ENCODE assay signal across 9 cellular contexts in the genomic region with DNA sequence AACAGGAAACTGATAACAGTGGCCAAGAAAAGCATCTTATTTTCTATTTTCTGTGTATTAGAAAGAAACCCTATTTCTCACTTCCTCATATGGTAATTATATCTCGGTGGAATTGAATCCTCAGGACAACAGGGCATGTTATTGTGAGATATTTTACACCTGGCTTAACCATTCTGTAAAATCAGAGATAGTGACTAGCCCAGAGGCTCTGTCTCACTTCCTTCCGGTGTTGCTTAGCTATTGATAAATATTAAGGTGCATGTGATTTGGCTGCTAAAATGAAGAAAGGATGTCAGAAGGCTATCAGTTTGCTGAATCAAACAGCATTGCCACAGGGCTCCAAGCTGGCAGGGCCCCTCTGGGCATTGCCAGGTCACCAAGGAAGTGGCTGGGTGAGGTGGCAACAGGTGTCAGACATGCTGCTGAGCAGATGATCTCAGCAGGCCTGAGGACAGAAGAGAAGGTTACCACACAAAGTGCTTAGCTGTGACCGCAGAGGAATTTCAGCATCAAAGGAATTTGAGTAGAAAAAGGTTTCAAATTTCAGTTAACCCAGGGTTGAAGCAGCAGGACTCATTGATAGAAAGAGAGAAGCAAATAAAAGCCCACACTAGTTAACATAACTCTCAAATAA.
DNase-seq lines count a peak whose midpoint lies in the region; ATAC-seq and TF ChIP-seq lines count a peak whose summit lies in the region.
"Had no signal": no experiment of that assay in that cellular context is flagged by ENCODE, and none has a peak within 500 bp of the region (broad histone marks: within the 10 kb centered on the region; RNA-seq: fewer than 3 reads in every experiment).

No MANE protein-coding gene starts in this region.

- 1 to 19% (median 6%) methylated on average over 3 of the region's 3 CpGs for WGBS in psoas muscle, 3 donors

- H3K27ac ChIP-seq in psoas muscle = peak overlapping the region; percentile 86

- H3K27me3 Mint-ChIP-seq in activated naive CD8-positive, alpha-beta T cell treated with anti-CD3 and anti-CD28 coated beads, Interleukin-2, amount 50 U/mL, for 24 hours = no peaks in the 10 kb centered on the region
- H3K27me3 Mint-ChIP-seq in activated naive CD8-positive, alpha-beta T cell treated with anti-CD3 and anti-CD28 coated beads for 36 hours = peaks cover 3% of the 10 kb centered on the region
- H3K27me3 Mint-ChIP-seq: brain had no signal

- H3K9ac ChIP-seq in Loucy (ENCODE audit: low read depth, low read length, poor library complexity, severe bottlenecking) = no peak overlapping the region

- H3K4me3 ChIP-seq in Loucy (ENCODE audit: low read length, poor library complexity, severe bottlenecking) = peak overlapping the region; percentile 21
- no peak overlapping the region for H3K4me3 ChIP-seq in psoas muscle

- H3K27ac Mint-ChIP-seq in activated naive CD8-positive, alpha-beta T cell treated with anti-CD3 and anti-CD28 coated beads, Interleukin-2, amount 50 U/mL, for 24 hours = no peak overlapping the region
- H3K27ac Mint-ChIP-seq in activated naive CD8-positive, alpha-beta T cell treated with anti-CD3 and anti-CD28 coated beads for 36 hours = no peak overlapping the region

- no peak overlapping the region for H2AFZ ChIP-seq in Loucy (ENCODE audit: low read length)

- TF ChIP-seq CTCF in Loucy (conservative IDR thresholded peaks at IDR 0.05; ENCODE audit: low read length) (no peak), psoas muscle (IDR thresholded peaks at IDR 0.05) (no peak)

- peaks cover 29% of the 10 kb centered on the region for H3K4me1 ChIP-seq in Loucy (ENCODE audit: insufficient read depth, low read length, poor library complexity, severe bottlenecking)
- H3K4me1 ChIP-seq in psoas muscle = peaks cover 45% of the 10 kb centered on the region

- peak overlapping the region; percentile 53 for H3K4me2 ChIP-seq in Loucy (ENCODE audit: low read depth, low read length, poor library complexity, severe bottlenecking)

- no peaks in the 10 kb centered on the region for H3F3A ChIP-seq in Loucy (ENCODE audit: low read depth)

- peak; percentile 72 for ATAC-seq in activated naive CD8-positive, alpha-beta T cell treated with anti-CD3 and anti-CD28 coated beads, Interleukin-2, amount 50 U/mL, for 24 hours
- ATAC-seq in HG02571 (IDR thresholded peaks at IDR 0.05; ENCODE audit: unreplicated experiment) (peak; percentile 89), psoas muscle (peak; percentile 89 to 93 (median 90))

- H3K79me2 ChIP-seq in Loucy (ENCODE audit: insufficient read depth, low read length) = no peaks in the 10 kb centered on the region

- peaks cover 16% of the 10 kb centered on the region for H3K4me1 Mint-ChIP-seq in activated naive CD8-positive, alpha-beta T cell treated with anti-CD3 and anti-CD28 coated beads, Interleukin-2, amount 50 U/mL, for 24 hours
- no peaks in the 10 kb centered on the region for H3K4me1 Mint-ChIP-seq in activated naive CD8-positive, alpha-beta T cell treated with anti-CD3 and anti-CD28 coated beads for 36 hours

- H3K27me3 ChIP-seq in Loucy (ENCODE audit: insufficient read depth, low read length, poor library complexity, severe bottlenecking) = no peaks in the 10 kb centered on the region
- no peaks in the 10 kb centered on the region for H3K27me3 ChIP-seq in psoas muscle (ENCODE audit: insufficient read depth in 3 of 3, low read length in 2 of 3)

- H3K36me3 ChIP-seq in Loucy (ENCODE audit: insufficient read depth, low read length) = no peaks in the 10 kb centered on the region
- H3K36me3 ChIP-seq in psoas muscle (ENCODE audit: insufficient read depth in 1 of 2, low read depth in 1 of 2) = peaks cover 5 to 6% of the 10 kb centered on the region in 2 donors

- no peaks in the 10 kb centered on the region for H3K9me2 ChIP-seq in Loucy (replicated peaks; ENCODE audit: low read depth, low read length)

- no peak overlapping the region for H3K4me3 Mint-ChIP-seq in activated naive CD8-positive, alpha-beta T cell treated with anti-CD3 and anti-CD28 coated beads, Interleukin-2, amount 50 U/mL, for 24 hours
- H3K4me3 Mint-ChIP-seq in activated naive CD8-positive, alpha-beta T cell treated with anti-CD3 and anti-CD28 coated beads for 36 hours = no peak overlapping the region
- H3K4me3 Mint-ChIP-seq: brain had no signal

- H4K20me1 ChIP-seq in Loucy (ENCODE audit: insufficient read depth, low read length, poor library complexity, severe bottlenecking) = no peaks in the 10 kb centered on the region

- H3K9me3 ChIP-seq in Loucy (ENCODE audit: insufficient read depth, low read depth, low read length) (no peaks in the 10 kb centered on the region), psoas muscle (no peaks in the 10 kb centered on the region)

- intact Hi-C loops in psoas muscle (cut with DNase I) = loop anchor here in 1 of 2 donors (5.0 kb wide), 1 partner anchor 1331 kb away; no protein-coding TSS in a partner anchor

- DNase-seq in activated naive CD8-positive, alpha-beta T cell treated with anti-CD3 and anti-CD28 coated beads, Interleukin-2, amount 50 U/mL, for 24 hours = peak; percentile 22
- DNase-seq in activated naive CD8-positive, alpha-beta T cell treated with anti-CD3 and anti-CD28 coated beads for 36 hours = no peak
- DNase-seq in dermis microvascular lymphatic vessel endothelial cell (ENCODE audit: low read depth in 2 of 2) (peak; percentile 81 to 94), psoas muscle (peak; percentile 79 to 92), NOMO-1 treated with dmso at 0.1 percent for 144 hours (lab: John Stamatoyannopoulos, UW; ENCODE audit: unreplicated experiment) (no peak), AG08395 (ENCODE audit: low spot score) (no peak)

- no peaks in the 10 kb centered on the region for H3K9me3 Mint-ChIP-seq in activated naive CD8-positive, alpha-beta T cell treated with anti-CD3 and anti-CD28 coated beads, Interleukin-2, amount 50 U/mL, for 24 hours
- no peaks in the 10 kb centered on the region for H3K9me3 Mint-ChIP-seq in activated naive CD8-positive, alpha-beta T cell treated with anti-CD3 and anti-CD28 coated beads for 36 hours

- H3K36me3 Mint-ChIP-seq in activated naive CD8-positive, alpha-beta T cell treated with anti-CD3 and anti-CD28 coated beads, Interleukin-2, amount 50 U/mL, for 24 hours (ENCODE audit: low read depth) = no peaks in the 10 kb centered on the region
- H3K36me3 Mint-ChIP-seq in activated naive CD8-positive, alpha-beta T cell treated with anti-CD3 and anti-CD28 coated beads for 36 hours = no peaks in the 10 kb centered on the region

Comparison
In these comparisons a context has a peak if more than half of its experiments do, and no peak if none do; other contexts are left out.
1. DNase-seq: peak in activated naive CD8-positive, alpha-beta T cell treated with anti-CD3 and anti-CD28 coated beads, Interleukin-2, amount 50 U/mL, for 24 hours (single experiment), dermis microvascular lymphatic vessel endothelial cell (2 of 2) and psoas muscle (2 of 2); none in activated naive CD8-positive, alpha-beta T cell treated with anti-CD3 and anti-CD28 coated beads for 36 hours (single experiment), NOMO-1 treated with dmso at 0.1 percent for 144 hours (single experiment) and AG08395 (single experiment).
2. Peak in every context shown above with its lines, with median percentiles within 50 percentile points of each other: ATAC-seq.